ENCODE assay signal across 13 cellular contexts in genomic region chr14:104248203-104249055, GRCh38.
"Had no signal": no experiment of that assay in that cellular context is flagged by ENCODE, and none has a peak within 500 bp of the region (broad histone marks: within the 10 kb centered on the region; RNA-seq: fewer than 3 reads in every experiment).

No MANE protein-coding gene starts in this region.

- ATAC-seq: activated CD4-positive, alpha-beta T cell treated with anti-CD3 and anti-CD28 coated beads for 36 hours; activated CD8-positive, alpha-beta T cell treated with anti-CD3 and anti-CD28 coated beads for 36 hours; T-cell had no signal

- H3K27me3 Mint-ChIP-seq: activated CD4-positive, alpha-beta T cell treated with anti-CD3 and anti-CD28 coated beads for 36 hours; activated CD8-positive, alpha-beta T cell treated with anti-CD3 and anti-CD28 coated beads for 36 hours; progenitor cell of endocrine pancreas; T-cell had no signal

- H3K9me3 ChIP-seq: colonic mucosa had no signal

- H3K27ac ChIP-seq: colonic mucosa, SJCRH30, transverse colon had no signal

- H3K36me3 ChIP-seq: colonic mucosa, transverse colon had no signal

- H3K36me3 Mint-ChIP-seq: stimulated activated memory B cell treated with anti-CD40 and anti-IgM and Interleukin-4, amounts not matched to agents 10 μg/mL and 1 μg/mL and 100 μg/mL, for 72 hours; T-cell had no signal

- H3K4me3 ChIP-seq: colonic mucosa, SJCRH30, smooth muscle cell, transverse colon had no signal

- DNase-seq: activated CD4-positive, alpha-beta T cell treated with anti-CD3 and anti-CD28 coated beads for 36 hours; activated CD8-positive, alpha-beta T cell treated with anti-CD3 and anti-CD28 coated beads for 36 hours; activated gamma-delta T cell treated with Interleukin-2 at 50 U/mL for 16 hours; colonic mucosa; effector CD4-positive, alpha-beta T cell; foreskin melanocyte; SJCRH30; T1000; transverse colon had no signal

- H3K27ac Mint-ChIP-seq: activated CD4-positive, alpha-beta T cell treated with anti-CD3 and anti-CD28 coated beads for 36 hours; activated CD8-positive, alpha-beta T cell treated with anti-CD3 and anti-CD28 coated beads for 36 hours; progenitor cell of endocrine pancreas; stimulated activated memory B cell treated with anti-CD40 and anti-IgM and Interleukin-4, amounts not matched to agents 10 μg/mL and 1 μg/mL and 100 μg/mL, for 72 hours; T-cell had no signal

- H3K4me3 Mint-ChIP-seq: activated CD4-positive, alpha-beta T cell treated with anti-CD3 and anti-CD28 coated beads for 36 hours; activated CD8-positive, alpha-beta T cell treated with anti-CD3 and anti-CD28 coated beads for 36 hours; stimulated activated memory B cell treated with anti-CD40 and anti-IgM and Interleukin-4, amounts not matched to agents 10 μg/mL and 1 μg/mL and 100 μg/mL, for 72 hours; T-cell had no signal

- H3K4me1 ChIP-seq: colonic mucosa, SJCRH30, transverse colon had no signal

- H3K4me1 Mint-ChIP-seq: activated CD4-positive, alpha-beta T cell treated with anti-CD3 and anti-CD28 coated beads for 36 hours; stimulated activated memory B cell treated with anti-CD40 and anti-IgM and Interleukin-4, amounts not matched to agents 10 μg/mL and 1 μg/mL and 100 μg/mL, for 72 hours; T-cell had no signal

- H3K27me3 ChIP-seq: colonic mucosa, SJCRH30, transverse colon had no signal
